In the genomic region with DNA sequence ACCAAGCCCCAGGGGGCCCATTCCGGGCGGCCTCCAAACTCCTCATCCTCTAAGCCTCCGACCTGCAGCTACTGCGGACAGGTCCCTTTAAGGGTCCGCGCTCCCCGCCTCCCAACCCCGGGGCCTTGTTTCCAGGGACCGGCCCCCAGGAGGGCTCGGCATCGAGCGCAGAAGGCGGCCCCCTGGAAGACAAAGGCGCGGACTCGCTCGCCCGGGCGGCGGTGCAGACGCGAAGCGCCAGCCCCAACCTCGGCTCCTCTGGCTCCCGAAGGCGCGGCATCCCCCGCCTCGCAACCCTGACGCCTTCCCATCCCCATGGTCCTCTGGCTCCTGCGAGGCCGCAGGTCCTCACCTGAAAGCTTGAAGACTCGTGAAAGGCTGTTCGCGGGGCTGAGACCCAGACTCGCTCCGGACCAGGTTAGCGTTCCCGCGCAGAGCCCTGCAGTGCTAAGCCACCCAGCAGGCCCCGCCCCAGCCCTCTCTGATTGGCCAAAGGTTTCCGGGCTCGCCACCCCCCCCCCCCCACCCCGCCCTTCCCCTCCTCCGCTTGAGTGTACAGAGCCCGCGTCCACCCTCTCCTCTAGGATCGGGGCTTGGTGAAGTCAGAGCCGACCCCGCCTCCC, we compare ENCODE assay signal across 8 cellular contexts. TPM values are rescaled to one million over a fixed set of nuclear protein-coding genes. Genes with fewer than 3 reads are reported as not detected.
DNase-seq lines count a peak whose midpoint lies in the region; ATAC-seq lines count a peak whose summit lies in the region.

Gene TMSB15A, minus strand, starts transcription at position 426 of the 623 bp plus-strand sequence.

- H3K27ac ChIP-seq in esophagus (ENCODE audit: low read depth in 2 of 2, low read length in 1 of 2) (no peak within 1 kb of the TSS), mucosa of rectum (ENCODE audit: low read depth in 2 of 2, low read length in 2 of 2) (no peak within 1 kb of the TSS)

- H3K9me3 Mint-ChIP-seq in activated T-cell treated with anti-CD3 and anti-CD28 coated beads, Interleukin-2, amount 50 U/mL, for 4 hours: no peaks in the 10 kb centered on the region

- peak; percentile 88 for DNase-seq in NCI-H748 (lab: John Stamatoyannopoulos, UW; ENCODE audit: unreplicated experiment)
- peak; percentile 51 for DNase-seq in activated T-cell treated with anti-CD3 and anti-CD28 coated beads, Interleukin-2, amount 50 U/mL, for 4 hours
- DNase-seq in stimulated activated CD8-positive, alpha-beta memory T cell treated with anti-CD3 and anti-CD28 coated beads, Interleukin-4, amount 100 ng/mL, for 1 hour (ENCODE audit: low read depth in 2 of 2, low spot score in 1 of 2): peak; percentile 8 to 14

- H3K4me1 ChIP-seq in esophagus (ENCODE audit: control insufficient read depth in 2 of 2, insufficient read depth in 2 of 2, low read length in 1 of 2) (no peaks in the 10 kb centered on the region), mucosa of rectum (ENCODE audit: control insufficient read depth in 2 of 2, insufficient read depth in 2 of 2, low read length in 2 of 2) (peaks cover 0 to 3% of the 10 kb centered on the region in 2 donors)

- peaks cover 0 to 6% of the 10 kb centered on the region in 2 donors for H3K27me3 ChIP-seq in esophagus (ENCODE audit: control insufficient read depth in 1 of 2, insufficient read depth in 2 of 2, low read length in 2 of 2)
- peaks cover 0 to 11% of the 10 kb centered on the region in 2 donors for H3K27me3 ChIP-seq in mucosa of rectum (ENCODE audit: control insufficient read depth in 2 of 2, insufficient read depth in 2 of 2, low read length in 2 of 2)

- peak within 1 kb of the TSS; percentile 81 for H3K4me3 Mint-ChIP-seq in activated T-cell treated with anti-CD3 and anti-CD28 coated beads, Interleukin-2, amount 50 U/mL, for 4 hours

- ATAC-seq in GM18861 (IDR thresholded peaks at IDR 0.05; ENCODE audit: unreplicated experiment) (peak; percentile 48), HG03196 (IDR thresholded peaks at IDR 0.05; ENCODE audit: unreplicated experiment) (peak; percentile 77), HG03342 (IDR thresholded peaks at IDR 0.05; ENCODE audit: unreplicated experiment) (no peak)
- ATAC-seq in activated T-cell treated with anti-CD3 and anti-CD28 coated beads, Interleukin-2, amount 50 U/mL, for 4 hours: peak; percentile 92 to 96

- peaks cover 40% of the 10 kb centered on the region for H3K27me3 Mint-ChIP-seq in activated T-cell treated with anti-CD3 and anti-CD28 coated beads, Interleukin-2, amount 50 U/mL, for 4 hours (ENCODE audit: low read depth)

- no peaks in the 10 kb centered on the region for H3K36me3 Mint-ChIP-seq in activated T-cell treated with anti-CD3 and anti-CD28 coated beads, Interleukin-2, amount 50 U/mL, for 4 hours (ENCODE audit: insufficient read depth)

- H3K9me3 ChIP-seq in esophagus (ENCODE audit: control insufficient read depth in 2 of 2, insufficient read depth in 1 of 2, low read depth in 1 of 2, low read length in 1 of 2) (no peaks in the 10 kb centered on the region), mucosa of rectum (ENCODE audit: control insufficient read depth in 2 of 2, low read length in 2 of 2) (no peaks in the 10 kb centered on the region)

- H3K36me3 ChIP-seq in esophagus (ENCODE audit: control insufficient read depth in 2 of 2, insufficient read depth in 2 of 2, low read length in 1 of 2) (no peaks in the 10 kb centered on the region), mucosa of rectum (ENCODE audit: control insufficient read depth in 2 of 2, insufficient read depth in 2 of 2, low read length in 2 of 2) (no peaks in the 10 kb centered on the region)

- 1 to 32% methylated on average over 42 to 49 of the region's 50 CpGs for WGBS in esophagus, 2 donors

- no peak within 1 kb of the TSS for H3K9ac ChIP-seq in mucosa of rectum (ENCODE audit: low read depth in 1 of 2, low read length in 2 of 2)

- H3K4me1 Mint-ChIP-seq in activated T-cell treated with anti-CD3 and anti-CD28 coated beads, Interleukin-2, amount 50 U/mL, for 4 hours (ENCODE audit: low read depth): peaks cover 7% of the 10 kb centered on the region

- H3K4me3 ChIP-seq in esophagus (ENCODE audit: low read depth in 1 of 2, low read length in 2 of 2): peak within 1 kb of the TSS; percentile 11 to 45
- peak within 1 kb of the TSS; percentile 46 to 53 for H3K4me3 ChIP-seq in mucosa of rectum (ENCODE audit: low read length in 2 of 2)

RNA-seq across cellular contexts. Expression of gene TMSB15A, which starts in this region (rescaled TPM):
- not detected for total RNA-seq in activated T-cell treated with anti-CD3 and anti-CD28 coated beads, Interleukin-2, amount 50 U/mL, for 4 hours
- under 1 TPM in 1 of 2 donors, not detected in 1; 0.36 TPM for polyA plus RNA-seq in esophagus

Comparison
In these comparisons a context has a peak if more than half of its experiments do, and no peak if none do; other contexts are left out.
1. Peak in DNase-seq and ATAC-seq in activated T-cell treated with anti-CD3 and anti-CD28 coated beads, Interleukin-2, amount 50 U/mL, for 4 hours; RNA of the gene not detected or under 1 TPM.
2. DNase-seq: peak in every context shown above with its lines; median percentile 88 in NCI-H748; 51 in activated T-cell treated with anti-CD3 and anti-CD28 coated beads, Interleukin-2, amount 50 U/mL, for 4 hours; 11 in stimulated activated CD8-positive, alpha-beta memory T cell treated with anti-CD3 and anti-CD28 coated beads, Interleukin-4, amount 100 ng/mL, for 1 hour.